In genomic region chr17:60678118-60678444, GRCh38 we compare ENCODE assay signal across 1 cellular context.
TF ChIP-seq lines count a peak whose summit lies in the region.

No MANE protein-coding gene starts in this region.

TF ChIP-seq in HepG2, 621 proteins besides CTCF, POLR2A, EP300 and RAD21 (continued from another document and continues in another):
- no peak for TF ChIP-seq HOMEZ (CRISPR knock-in tag; IDR thresholded peaks at IDR 0.05; ENCODE audit: low read depth)
- no peak for TF ChIP-seq CEBPZ (IDR thresholded peaks at IDR 0.05; ENCODE audit: low read length)
- TF ChIP-seq ZBTB26 (CRISPR knock-in tag; IDR thresholded peaks at IDR 0.05; ENCODE audit: borderline replicate concordance) = no peak
- no peak for TF ChIP-seq ZNF724P (CRISPR knock-in tag; IDR thresholded peaks at IDR 0.05; ENCODE audit: borderline replicate concordance)
- TF ChIP-seq TFAP4 (IDR thresholded peaks at IDR 0.05; ENCODE audit: borderline replicate concordance, low read depth) = no peak
- no peak for TF ChIP-seq POGK (CRISPR knock-in tag; conservative IDR thresholded peaks at IDR 0.05)
- TF ChIP-seq ZNF605 (CRISPR knock-in tag; IDR thresholded peaks at IDR 0.05) = no peak
- no peak for TF ChIP-seq HNF4A (CRISPR knock-in tag; IDR thresholded peaks at IDR 0.05)
- TF ChIP-seq STAG1 (CRISPR knock-in tag; IDR thresholded peaks at IDR 0.05) = no peak
- TF ChIP-seq ZHX2 (IDR thresholded peaks at IDR 0.05; ENCODE audit: low read depth) = no peak
- no peak for TF ChIP-seq ZHX2 (CRISPR knock-in tag; IDR thresholded peaks at IDR 0.05; ENCODE audit: borderline replicate concordance)
- TF ChIP-seq DR1 (CRISPR knock-in tag; IDR thresholded peaks at IDR 0.05) = no peak
- no peak for TF ChIP-seq IKZF1 (IDR thresholded peaks at IDR 0.05)
- TF ChIP-seq ZNF335 (CRISPR knock-in tag; IDR thresholded peaks at IDR 0.05) = no peak
- TF ChIP-seq GTF3A (CRISPR knock-in tag; conservative IDR thresholded peaks at IDR 0.05) = no peak
- no peak for TF ChIP-seq KLF6 (CRISPR knock-in tag; IDR thresholded peaks at IDR 0.05)
- 0 out of 2 replicates have a peak, but pooled peaks have one; percentile 49 for TF ChIP-seq FOXO1 (CRISPR knock-in tag; IDR thresholded peaks at IDR 0.05)
- TF ChIP-seq ZNF574 (CRISPR knock-in tag; IDR thresholded peaks at IDR 0.05) = no peak
- no peak for TF ChIP-seq ZMYM3 (CRISPR knock-in tag; IDR thresholded peaks at IDR 0.05)
- no peak for TF ChIP-seq ZNF12 (CRISPR knock-in tag; IDR thresholded peaks at IDR 0.05)
- TF ChIP-seq ZNF615 (CRISPR knock-in tag; IDR thresholded peaks at IDR 0.05; ENCODE audit: borderline replicate concordance) = no peak
- TF ChIP-seq DBP (CRISPR knock-in tag; IDR thresholded peaks at IDR 0.05; ENCODE audit: not compliant biosample characterization) = no peak
- TF ChIP-seq POGZ (CRISPR knock-in tag; IDR thresholded peaks at IDR 0.05) = no peak
- TF ChIP-seq CC2D1A (CRISPR knock-in tag; IDR thresholded peaks at IDR 0.05) = no peak
- TF ChIP-seq HNF1B (CRISPR knock-in tag; IDR thresholded peaks at IDR 0.05) = no peak
- TF ChIP-seq SRSF4 (IDR thresholded peaks at IDR 0.05; ENCODE audit: low read depth, low read length, poor library complexity, severe bottlenecking) = no peak
- peak; percentile 20; the same call in 1 of the 2 replicates for TF ChIP-seq ZNF510 (CRISPR knock-in tag; IDR thresholded peaks at IDR 0.05; ENCODE audit: low read depth)
- TF ChIP-seq ZNF101 (CRISPR knock-in tag; IDR thresholded peaks at IDR 0.05; ENCODE audit: borderline replicate concordance, low read depth) = no peak
- no peak for TF ChIP-seq ZNF775 (CRISPR knock-in tag; IDR thresholded peaks at IDR 0.05; ENCODE audit: borderline replicate concordance)
- no peak for TF ChIP-seq ETV6 (CRISPR knock-in tag; conservative IDR thresholded peaks at IDR 0.05)
- 0 out of 2 replicates have a peak, but pooled peaks have one; percentile 36 for TF ChIP-seq ZNF543 (CRISPR knock-in tag; IDR thresholded peaks at IDR 0.05)
- peak; percentile 58; the same call in 1 of the 2 replicates for TF ChIP-seq ZNF777 (CRISPR knock-in tag; IDR thresholded peaks at IDR 0.05)
- no peak for TF ChIP-seq CENPBD1 (CRISPR knock-in tag; IDR thresholded peaks at IDR 0.05; ENCODE audit: borderline replicate concordance, low read depth)
- TF ChIP-seq ZNF468 (CRISPR knock-in tag; IDR thresholded peaks at IDR 0.05) = no peak
- TF ChIP-seq ZNF343 (CRISPR knock-in tag; IDR thresholded peaks at IDR 0.05) = no peak
- 0 out of 2 replicates have a peak, but pooled peaks have one; percentile 16 for TF ChIP-seq ZNF276 (CRISPR knock-in tag; IDR thresholded peaks at IDR 0.05; ENCODE audit: low read depth)
- TF ChIP-seq SALL1 (CRISPR knock-in tag; IDR thresholded peaks at IDR 0.05) = no peak
